In genomic region chr20:53937929-53938367, GRCh38 we compare ENCODE assay signal across 2 cellular contexts.
TF ChIP-seq lines count a peak whose summit lies in the region.

No MANE protein-coding gene starts in this region.

TF ChIP-seq in HepG2, 621 proteins besides CTCF, POLR2A, EP300 and RAD21 (continues in another document):
- 0 out of 2 replicates have a peak, but pooled peaks have one; percentile 24 for TF ChIP-seq ZBTB20 (CRISPR knock-in tag; IDR thresholded peaks at IDR 0.05; ENCODE audit: borderline replicate concordance, low read depth)
- no peak for TF ChIP-seq GTF3A (CRISPR knock-in tag; conservative IDR thresholded peaks at IDR 0.05)
- TF ChIP-seq REPIN1 (CRISPR knock-in tag; IDR thresholded peaks at IDR 0.05; ENCODE audit: borderline replicate concordance, low read depth), result peak; percentile 73; the same call in 1 of the 2 replicates
- TF ChIP-seq ZNF891 (CRISPR knock-in tag; IDR thresholded peaks at IDR 0.05), result no peak
- TF ChIP-seq HNRNPUL1 (IDR thresholded peaks at IDR 0.05; ENCODE audit: low read depth, low read length), result no peak
- no peak for TF ChIP-seq MZF1 (CRISPR knock-in tag; IDR thresholded peaks at IDR 0.05; ENCODE audit: borderline replicate concordance)
- TF ChIP-seq ZBTB7A (CRISPR knock-in tag; IDR thresholded peaks at IDR 0.05), result no peak
- no peak for TF ChIP-seq XBP1 (CRISPR knock-in tag; IDR thresholded peaks at IDR 0.05)
- no peak for TF ChIP-seq ZNF883 (CRISPR knock-in tag; IDR thresholded peaks at IDR 0.05; ENCODE audit: not compliant biosample characterization)
- TF ChIP-seq KLF6 (CRISPR knock-in tag; IDR thresholded peaks at IDR 0.05), result no peak
- TF ChIP-seq HOXA7 (CRISPR knock-in tag; IDR thresholded peaks at IDR 0.05), result no peak
- no peak for TF ChIP-seq ZNF691 (CRISPR knock-in tag; IDR thresholded peaks at IDR 0.05; ENCODE audit: borderline replicate concordance, low read depth)
- TF ChIP-seq, protein P1, sequence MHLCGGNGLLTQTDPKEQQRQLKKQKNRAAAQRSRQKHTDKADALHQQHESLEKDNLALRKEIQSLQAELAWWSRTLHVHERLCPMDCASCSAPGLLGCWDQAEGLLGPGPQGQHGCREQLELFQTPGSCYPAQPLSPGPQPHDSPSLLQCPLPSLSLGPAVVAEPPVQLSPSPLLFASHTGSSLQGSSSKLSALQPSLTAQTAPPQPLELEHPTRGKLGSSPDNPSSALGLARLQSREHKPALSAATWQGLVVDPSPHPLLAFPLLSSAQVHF (CRISPR knock-in tag; IDR thresholded peaks at IDR 0.05), result no peak
- 0 out of 2 replicates have a peak, but pooled peaks have one; percentile 54 for TF ChIP-seq ZFP82 (CRISPR knock-in tag; IDR thresholded peaks at IDR 0.05; ENCODE audit: borderline replicate concordance)
- TF ChIP-seq PHB2 (IDR thresholded peaks at IDR 0.05; ENCODE audit: partially characterized antibody), result no peak
- TF ChIP-seq TAF15 (IDR thresholded peaks at IDR 0.05; ENCODE audit: low read depth, low read length, poor library complexity, severe bottlenecking), result no peak
- TF ChIP-seq MEIS1 (CRISPR knock-in tag; IDR thresholded peaks at IDR 0.05; ENCODE audit: borderline replicate concordance), result 0 out of 2 replicates have a peak, but pooled peaks have one; percentile 35
- TF ChIP-seq DPF2 (CRISPR knock-in tag; IDR thresholded peaks at IDR 0.05; ENCODE audit: borderline replicate concordance, low read depth), result no peak
- TF ChIP-seq ZSCAN25 (CRISPR knock-in tag; IDR thresholded peaks at IDR 0.05), result 0 out of 2 replicates have a peak, but pooled peaks have one; percentile 22
- no peak for TF ChIP-seq MED13 (CRISPR knock-in tag; IDR thresholded peaks at IDR 0.05)
- TF ChIP-seq, protein P2, sequence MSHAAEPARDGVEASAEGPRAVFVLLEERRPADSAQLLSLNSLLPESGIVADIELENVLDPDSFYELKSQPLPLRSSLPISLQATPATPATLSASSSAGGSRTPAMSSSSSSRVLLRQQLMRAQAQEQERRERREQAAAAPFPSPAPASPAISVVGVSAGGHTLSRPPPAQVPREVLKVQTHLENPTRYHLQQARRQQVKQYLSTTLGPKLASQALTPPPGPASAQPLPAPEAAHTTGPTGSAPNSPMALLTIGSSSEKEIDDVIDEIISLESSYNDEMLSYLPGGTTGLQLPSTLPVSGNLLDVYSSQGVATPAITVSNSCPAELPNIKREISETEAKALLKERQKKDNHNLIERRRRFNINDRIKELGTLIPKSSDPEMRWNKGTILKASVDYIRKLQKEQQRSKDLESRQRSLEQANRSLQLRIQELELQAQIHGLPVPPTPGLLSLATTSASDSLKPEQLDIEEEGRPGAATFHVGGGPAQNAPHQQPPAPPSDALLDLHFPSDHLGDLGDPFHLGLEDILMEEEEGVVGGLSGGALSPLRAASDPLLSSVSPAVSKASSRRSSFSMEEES (CRISPR knock-in tag; IDR thresholded peaks at IDR 0.05), result no peak
- no peak for TF ChIP-seq KDM6A (CRISPR knock-in tag; IDR thresholded peaks at IDR 0.05; ENCODE audit: low read depth)
- TF ChIP-seq ARID5B (CRISPR knock-in tag; IDR thresholded peaks at IDR 0.05), result 0 out of 2 replicates have a peak, but pooled peaks have one; percentile 26

TF ChIP-seq in K562, 482 proteins besides CTCF, POLR2A, EP300 and RAD21:
- TF ChIP-seq RFX1 (IDR thresholded peaks at IDR 0.05) (0 out of 2 replicates have a peak, but pooled peaks have one; percentile 4), ZFP36 (IDR thresholded peaks at IDR 0.05; ENCODE audit: low read depth, low read length, partially characterized antibody) (peak; percentile 39), CEBPG (CRISPR knock-in tag; IDR thresholded peaks at IDR 0.05) (no peak), CEBPG (tag; conservative IDR thresholded peaks at IDR 0.05 in 1 of 2, IDR thresholded peaks at IDR 0.05 in 1 of 2) (no peak), BRF1 (IDR thresholded peaks at IDR 0.05; ENCODE audit: borderline replicate concordance, extremely low read depth, insufficient read length) (no peak), ADNP (tag; IDR thresholded peaks at IDR 0.05) (0 out of 2 replicates have a peak, but pooled peaks have one; percentile 2)
- TF ChIP-seq, protein P3, sequence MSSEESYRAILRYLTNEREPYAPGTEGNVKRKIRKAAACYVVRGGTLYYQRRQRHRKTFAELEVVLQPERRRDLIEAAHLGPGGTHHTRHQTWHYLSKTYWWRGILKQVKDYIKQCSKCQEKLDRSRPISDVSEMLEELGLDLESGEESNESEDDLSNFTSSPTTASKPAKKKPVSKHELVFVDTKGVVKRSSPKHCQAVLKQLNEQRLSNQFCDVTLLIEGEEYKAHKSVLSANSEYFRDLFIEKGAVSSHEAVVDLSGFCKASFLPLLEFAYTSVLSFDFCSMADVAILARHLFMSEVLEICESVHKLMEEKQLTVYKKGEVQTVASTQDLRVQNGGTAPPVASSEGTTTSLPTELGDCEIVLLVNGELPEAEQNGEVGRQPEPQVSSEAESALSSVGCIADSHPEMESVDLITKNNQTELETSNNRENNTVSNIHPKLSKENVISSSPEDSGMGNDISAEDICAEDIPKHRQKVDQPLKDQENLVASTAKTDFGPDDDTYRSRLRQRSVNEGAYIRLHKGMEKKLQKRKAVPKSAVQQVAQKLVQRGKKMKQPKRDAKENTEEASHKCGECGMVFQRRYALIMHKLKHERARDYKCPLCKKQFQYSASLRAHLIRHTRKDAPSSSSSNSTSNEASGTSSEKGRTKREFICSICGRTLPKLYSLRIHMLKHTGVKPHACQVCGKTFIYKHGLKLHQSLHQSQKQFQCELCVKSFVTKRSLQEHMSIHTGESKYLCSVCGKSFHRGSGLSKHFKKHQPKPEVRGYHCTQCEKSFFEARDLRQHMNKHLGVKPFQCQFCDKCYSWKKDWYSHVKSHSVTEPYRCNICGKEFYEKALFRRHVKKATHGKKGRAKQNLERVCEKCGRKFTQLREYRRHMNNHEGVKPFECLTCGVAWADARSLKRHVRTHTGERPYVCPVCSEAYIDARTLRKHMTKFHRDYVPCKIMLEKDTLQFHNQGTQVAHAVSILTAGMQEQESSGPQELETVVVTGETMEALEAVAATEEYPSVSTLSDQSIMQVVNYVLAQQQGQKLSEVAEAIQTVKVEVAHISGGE (CRISPR knock-in tag; IDR thresholded peaks at IDR 0.05), result peak in 1 of 3 experiments; percentile 87; a peak in 2 of 6 replicates
- TF ChIP-seq, protein P4, sequence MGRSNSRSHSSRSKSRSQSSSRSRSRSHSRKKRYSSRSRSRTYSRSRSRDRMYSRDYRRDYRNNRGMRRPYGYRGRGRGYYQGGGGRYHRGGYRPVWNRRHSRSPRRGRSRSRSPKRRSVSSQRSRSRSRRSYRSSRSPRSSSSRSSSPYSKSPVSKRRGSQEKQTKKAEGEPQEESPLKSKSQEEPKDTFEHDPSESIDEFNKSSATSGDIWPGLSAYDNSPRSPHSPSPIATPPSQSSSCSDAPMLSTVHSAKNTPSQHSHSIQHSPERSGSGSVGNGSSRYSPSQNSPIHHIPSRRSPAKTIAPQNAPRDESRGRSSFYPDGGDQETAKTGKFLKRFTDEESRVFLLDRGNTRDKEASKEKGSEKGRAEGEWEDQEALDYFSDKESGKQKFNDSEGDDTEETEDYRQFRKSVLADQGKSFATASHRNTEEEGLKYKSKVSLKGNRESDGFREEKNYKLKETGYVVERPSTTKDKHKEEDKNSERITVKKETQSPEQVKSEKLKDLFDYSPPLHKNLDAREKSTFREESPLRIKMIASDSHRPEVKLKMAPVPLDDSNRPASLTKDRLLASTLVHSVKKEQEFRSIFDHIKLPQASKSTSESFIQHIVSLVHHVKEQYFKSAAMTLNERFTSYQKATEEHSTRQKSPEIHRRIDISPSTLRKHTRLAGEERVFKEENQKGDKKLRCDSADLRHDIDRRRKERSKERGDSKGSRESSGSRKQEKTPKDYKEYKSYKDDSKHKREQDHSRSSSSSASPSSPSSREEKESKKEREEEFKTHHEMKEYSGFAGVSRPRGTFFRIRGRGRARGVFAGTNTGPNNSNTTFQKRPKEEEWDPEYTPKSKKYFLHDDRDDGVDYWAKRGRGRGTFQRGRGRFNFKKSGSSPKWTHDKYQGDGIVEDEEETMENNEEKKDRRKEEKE (IDR thresholded peaks at IDR 0.05; ENCODE audit: borderline replicate concordance in 1 of 2, control insufficient read depth in 1 of 2, low read depth in 2 of 2, low read length in 1 of 2), result peak in 1 of 2 experiments; percentile 70; a peak in 1 of 4 replicates
